ENCODE assay signal across 8 cellular contexts in the genomic region with DNA sequence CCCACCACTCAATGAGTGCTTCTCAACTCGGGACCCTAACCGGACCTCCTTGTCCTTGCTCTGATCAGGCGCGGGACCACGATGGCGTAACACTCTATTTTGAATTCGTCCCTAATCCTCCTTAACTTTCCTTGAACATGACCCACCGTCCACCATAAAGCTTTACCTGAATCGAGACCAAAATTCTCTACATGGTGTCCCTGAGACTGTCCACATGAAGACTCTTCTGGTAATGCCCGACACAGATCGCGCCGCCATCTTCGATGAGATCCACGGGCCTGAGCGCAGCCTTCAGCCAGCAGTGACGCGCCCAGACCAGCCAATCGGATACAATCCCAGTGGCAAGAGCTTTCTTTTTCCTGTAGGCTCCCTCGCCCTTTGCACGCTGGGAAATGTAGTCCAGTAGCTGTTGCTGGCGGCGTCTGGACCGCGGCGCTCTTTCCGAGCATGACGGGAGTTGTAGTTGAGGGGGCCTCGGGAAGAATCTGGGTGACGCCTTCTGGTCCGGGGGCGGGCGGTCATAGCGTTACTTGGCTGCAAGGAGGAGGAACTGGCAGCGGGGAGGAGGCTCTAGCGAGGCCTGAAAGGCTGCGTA. TPM values are rescaled to one million over a fixed set of nuclear protein-coding genes. Genes with fewer than 3 reads are reported as not detected.
DNase-seq lines count a peak whose midpoint lies in the region; ATAC-seq, FAIRE-seq and TF ChIP-seq lines count a peak whose summit lies in the region.

A gene (minus strand): TSS at position 284 of the 595 bp plus-strand sequence. CDS start 26 bp downstream, at position 258.
A gene (plus strand): TSS at position 517 of the 595 bp plus-strand sequence. CDS start 306 bp downstream, outside the sequence.

- DNase-seq in D721Med (ENCODE audit: insufficient read length, low spot score) (peak; percentile 61), HuH-7.5 (ENCODE audit: low spot score) (peak; percentile 62), OCI-LY7 (ENCODE audit: low spot score) (peak; percentile 97), activated T-cell treated with anti-CD3 and anti-CD28 coated beads for 4 hours (peak; percentile 94), epithelial cell of prostate (ENCODE audit: low read depth, low spot score) (peak; percentile 94), mucosa of descending colon (peak; percentile 96 to 99 (median 98))
- peak; percentile 93 for DNase-seq in stimulated activated CD8-positive, alpha-beta memory T cell treated with anti-CD3 and anti-CD28 coated beads, Interleukin-4, amount 100 ng/mL, for 24 hours (ENCODE audit: low read depth)

- intact Hi-C loops in OCI-LY7 (cut with micrococcal nuclease; ENCODE audit: unreplicated experiment), result loop anchor here (5.0 kb wide), 1 partner anchor 134 kb away; a partner anchor contains a TSS
- intact Hi-C loops in mucosa of descending colon (cut with DNase I, micrococcal nuclease), result no loop called here

- H3K4me1 ChIP-seq in OCI-LY7 (ENCODE audit: insufficient read depth, low read length, poor library complexity, severe bottlenecking) (peaks cover 28% of the 10 kb centered on the region), mucosa of descending colon (ENCODE audit: low read depth) (peaks cover 18% of the 10 kb centered on the region)

- H3K4me3 ChIP-seq in OCI-LY7 (ENCODE audit: low read depth, low read length, poor library complexity, severe bottlenecking) (peak within 1 kb of the TSS; percentile 95), mucosa of descending colon (peak within 1 kb of the TSS; percentile 47)

- ATAC-seq in GM21526 (IDR thresholded peaks at IDR 0.05; ENCODE audit: low FRiP score, unreplicated experiment) (peak; percentile 99), mucosa of descending colon (peak; percentile 99)

- POLR2A ChIA-PET in OCI-LY7 (lab: Charles Lee), result interaction anchor here (0.5 to 2.8 kb wide), 8 partner anchors 10 to 999 kb away, joined by 3 to 15 read pairs (median 4); no protein-coding TSS in a partner anchor

- H3K27ac ChIP-seq in OCI-LY7 (ENCODE audit: low read depth, low read length, poor library complexity, severe bottlenecking) (peak within 1 kb of the TSS; percentile 54), epithelial cell of prostate (peak within 1 kb of the TSS; percentile 38)

- peaks cover 67% of the 10 kb centered on the region for H3K36me3 ChIP-seq in OCI-LY7 (ENCODE audit: insufficient read depth, low read length)
- H3K36me3 ChIP-seq in mucosa of descending colon (ENCODE audit: low read depth), result no peaks in the 10 kb centered on the region

- peaks cover 5% of the 10 kb centered on the region; the same call in 1 of the 2 replicates for H4K20me1 ChIP-seq in OCI-LY7 (ENCODE audit: insufficient read depth, low read length)

- no peaks in the 10 kb centered on the region for H3K9me2 ChIP-seq in OCI-LY7 (ENCODE audit: insufficient read depth, low read length)

- H3K9me3 ChIP-seq in OCI-LY7 (ENCODE audit: low read length) (peaks cover 27% of the 10 kb centered on the region; the same call in 1 of the 2 replicates), mucosa of descending colon (peaks cover 3% of the 10 kb centered on the region)

- H2AFZ ChIP-seq in OCI-LY7 (ENCODE audit: low read length), result peak within 1 kb of the TSS; percentile 85; the same call in 1 of the 2 replicates

- BruUV-seq in OCI-LY7 (replicated peaks; lab: Mats Ljungman, UMichigan), result no TSS peak

- CTCF ChIA-PET in OCI-LY7 (lab: Charles Lee; ENCODE audit: unreplicated experiment), result no interaction called here

- peak within 1 kb of the TSS; percentile 100 for H3K4me2 ChIP-seq in OCI-LY7 (ENCODE audit: low read length)

- H3K79me2 ChIP-seq in OCI-LY7 (ENCODE audit: insufficient read depth, low read depth, low read length), result peaks cover 66% of the 10 kb centered on the region

- TF ChIP-seq CTCF in D721Med (IDR thresholded peaks at IDR 0.05; ENCODE audit: insufficient read depth, missing control alignments), result no peak
- no peak for TF ChIP-seq CTCF in OCI-LY7 (conservative IDR thresholded peaks at IDR 0.05; ENCODE audit: low read length)
- no peak for TF ChIP-seq CTCF in mucosa of descending colon (IDR thresholded peaks at IDR 0.05)

- no peak for FAIRE-seq in D721Med (lab: Jason Lieb, UNC)

RNA-seq across cellular contexts. Expression of the first gene that starts in this region (rescaled TPM):
- 17.7 and 18.5 TPM in 2 replicates for total RNA-seq in OCI-LY7 (2014; rRNA removed; shearing (Covaris generic))
- total RNA-seq in OCI-LY7 (2022) (12.8 and 13.3 TPM in 2 replicates), mucosa of descending colon (10 to 100 TPM in 1 of 3 donors, 1 to 10 TPM in 2; 8.2 to 11.0 (median 8.4) TPM)

RNA-seq across cellular contexts. Expression of the second gene that starts in this region (rescaled TPM):
- 11.0 and 11.7 TPM in 2 replicates for total RNA-seq in OCI-LY7 (2014; rRNA removed; shearing (Covaris generic))
- 17.3 and 17.8 TPM in 2 replicates for total RNA-seq in OCI-LY7 (2022)
- 10 to 100 TPM; 13.1 to 27.9 (median 17.7) TPM for total RNA-seq in mucosa of descending colon

Comparison
In these comparisons a context has a peak if more than half of its experiments do, and no peak if none do; other contexts are left out.
1. Peak in every context shown above with its lines: DNase-seq, ATAC-seq, H3K4me3 ChIP-seq and H3K27ac ChIP-seq.